In the genomic region with DNA sequence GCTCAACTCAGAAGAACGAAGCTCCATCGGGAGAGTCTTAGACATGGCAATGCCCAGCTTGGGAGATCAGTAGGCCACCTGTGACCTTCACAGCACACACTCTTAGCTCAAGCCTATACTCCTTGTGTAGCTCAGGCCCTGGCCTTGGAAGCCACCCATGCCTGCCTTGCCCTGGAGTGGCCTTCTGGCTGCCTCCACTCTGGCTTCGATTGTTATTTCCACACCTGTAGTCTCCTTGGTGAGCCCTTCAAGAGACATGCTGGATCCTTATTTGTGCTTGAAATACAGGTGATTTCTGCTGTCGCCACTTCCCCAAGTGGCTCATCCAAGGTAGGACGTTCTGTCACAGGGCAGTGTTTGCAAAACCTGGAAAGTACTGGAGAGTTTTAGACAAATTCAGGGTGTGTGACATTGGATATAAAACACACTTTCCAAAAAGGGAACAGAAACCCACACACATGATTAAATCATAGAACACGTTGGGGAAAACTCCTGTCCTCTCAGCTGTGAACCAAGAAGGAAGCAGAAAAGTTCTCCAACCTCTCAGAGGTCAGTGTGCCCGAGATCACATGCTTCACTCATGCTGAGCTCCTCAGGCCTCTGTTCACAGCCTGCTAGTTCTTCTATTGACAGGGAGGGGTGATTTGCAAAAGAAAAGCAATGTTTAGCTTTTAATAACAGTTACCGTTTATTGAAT, we compare ENCODE assay signal across 14 cellular contexts.
DNase-seq lines count a peak whose midpoint lies in the region; ATAC-seq and TF ChIP-seq lines count a peak whose summit lies in the region.
"Had no signal": no experiment of that assay in that cellular context is flagged by ENCODE, and none has a peak within 500 bp of the region (broad histone marks: within the 10 kb centered on the region; RNA-seq: fewer than 3 reads in every experiment).

No MANE protein-coding gene starts in this region.

- H3K4me3 Mint-ChIP-seq in naive thymus-derived CD4-positive, alpha-beta T cell = no peak overlapping the region
- H3K4me3 Mint-ChIP-seq: activated CD4-positive, alpha-beta memory T cell treated with anti-CD3 and anti-CD28 coated beads, Interleukin-2, amount 10 ng/mL, durations not matched to agents 7 days and 5 days; activated naive CD4-positive, alpha-beta T cell treated with anti-CD3 and anti-CD28 coated beads, Interleukin-2, amount 50 U/mL, for 24 hours; H9; nephron had no signal

- no peak for TF ChIP-seq CTCF in HL-60 (IDR thresholded peaks at IDR 0.05; ENCODE audit: insufficient read depth, low read length)

- no peaks in the 10 kb centered on the region for H3K4me1 ChIP-seq in naive thymus-derived CD4-positive, alpha-beta T cell (ENCODE audit: control insufficient read depth in 2 of 2, insufficient read depth in 2 of 2, low read length in 2 of 2)

- H3K27me3 ChIP-seq in HL-60 (ENCODE audit: insufficient read depth, poor library complexity, severe bottlenecking) = no peaks in the 10 kb centered on the region
- no peaks in the 10 kb centered on the region for H3K27me3 ChIP-seq in naive thymus-derived CD4-positive, alpha-beta T cell (ENCODE audit: control insufficient read depth in 2 of 2, insufficient read depth in 2 of 2, low read length in 2 of 2)

- H3K9me3 ChIP-seq in naive thymus-derived CD4-positive, alpha-beta T cell (ENCODE audit: control insufficient read depth in 2 of 3, low read length in 3 of 3) = no peaks in the 10 kb centered on the region

- no peaks in the 10 kb centered on the region for H3K36me3 ChIP-seq in naive thymus-derived CD4-positive, alpha-beta T cell (ENCODE audit: control insufficient read depth in 2 of 3, insufficient read depth in 3 of 3, low read length in 3 of 3)

- peaks cover 0 to 9% (median 4%) of the 10 kb centered on the region in 5 donors for H3K36me3 Mint-ChIP-seq in naive thymus-derived CD4-positive, alpha-beta T cell

- no peak overlapping the region for H3K4me3 ChIP-seq in HL-60 (replicated peaks; ENCODE audit: insufficient read depth, low read length)
- no peak overlapping the region for H3K4me3 ChIP-seq in naive thymus-derived CD4-positive, alpha-beta T cell (ENCODE audit: low read length)

- no peak overlapping the region for H3K27ac Mint-ChIP-seq in naive thymus-derived CD4-positive, alpha-beta T cell
- H3K27ac Mint-ChIP-seq: activated CD4-positive, alpha-beta memory T cell treated with anti-CD3 and anti-CD28 coated beads, Interleukin-2, amount 10 ng/mL, durations not matched to agents 7 days and 5 days; activated naive CD4-positive, alpha-beta T cell treated with anti-CD3 and anti-CD28 coated beads, Interleukin-2, amount 50 U/mL, for 24 hours; nephron had no signal

- H3K27ac ChIP-seq in HL-60 (replicated peaks) = no peak overlapping the region
- no peak overlapping the region for H3K27ac ChIP-seq in naive thymus-derived CD4-positive, alpha-beta T cell (ENCODE audit: low read depth, low read length)

- H3K4me1 Mint-ChIP-seq in naive thymus-derived CD4-positive, alpha-beta T cell = no peaks in the 10 kb centered on the region
- H3K4me1 Mint-ChIP-seq: activated CD4-positive, alpha-beta memory T cell treated with anti-CD3 and anti-CD28 coated beads, Interleukin-2, amount 10 ng/mL, durations not matched to agents 7 days and 5 days; activated naive CD4-positive, alpha-beta T cell treated with anti-CD3 and anti-CD28 coated beads, Interleukin-2, amount 50 U/mL, for 24 hours; nephron had no signal

- intact Hi-C loops in naive thymus-derived CD4-positive, alpha-beta T cell (cut with micrococcal nuclease) = no loop called here

- DNase-seq in HL-60 (ENCODE audit: low read depth in 1 of 2, low spot score in 1 of 2) (peak; percentile 11 to 31), Kasumi-1 (lab: John Stamatoyannopoulos, UW) (no peak), NCI-H146 treated with DMSO at 0.1 percent for 48 hours (lab: John Stamatoyannopoulos, UW; ENCODE audit: unreplicated experiment) (no peak), T-helper 1 cell (no peak)
- DNase-seq in naive thymus-derived CD4-positive, alpha-beta T cell = no peak
- no peak for DNase-seq in NK-92 treated with Interleukin-12 subunit alpha and Interleukin-12 subunit beta, amount 100 ng/mL, for 24 hours (lab: John Stamatoyannopoulos, UW)
- DNase-seq: activated CD4-positive, alpha-beta memory T cell treated with anti-CD3 and anti-CD28 coated beads, Interleukin-2, amount 10 ng/mL, durations not matched to agents 7 days and 5 days; NCI-H1105 treated with DMSO at 0.1 percent for 48 hours; NCI-H774 had no signal

- CTCF ChIA-PET in naive thymus-derived CD4-positive, alpha-beta T cell (lab: Charles Lee) = no interaction called here

- peaks cover 0 to 15% (median 5%) of the 10 kb centered on the region in 11 donors for H3K9me3 Mint-ChIP-seq in naive thymus-derived CD4-positive, alpha-beta T cell

- ATAC-seq in GM18511 (IDR thresholded peaks at IDR 0.05; ENCODE audit: unreplicated experiment) (peak; percentile 87), GM21576 (IDR thresholded peaks at IDR 0.05; ENCODE audit: unreplicated experiment) (peak; percentile 71)
- ATAC-seq in naive thymus-derived CD4-positive, alpha-beta T cell = peak; percentile 67

- H3K27me3 Mint-ChIP-seq in naive thymus-derived CD4-positive, alpha-beta T cell = peaks cover 0 to 3% (median 0%) of the 10 kb centered on the region in 5 donors
- H3K27me3 Mint-ChIP-seq: activated CD4-positive, alpha-beta memory T cell treated with anti-CD3 and anti-CD28 coated beads, Interleukin-2, amount 10 ng/mL, durations not matched to agents 7 days and 5 days; activated naive CD4-positive, alpha-beta T cell treated with anti-CD3 and anti-CD28 coated beads, Interleukin-2, amount 50 U/mL, for 24 hours had no signal

- POLR2A ChIA-PET in naive thymus-derived CD4-positive, alpha-beta T cell (lab: Charles Lee) = no interaction called here

Comparison
In these comparisons a context has a peak if more than half of its experiments do, and no peak if none do; other contexts are left out.
1. DNase-seq: peak in HL-60 (2 of 2); none in naive thymus-derived CD4-positive, alpha-beta T cell (0 of 9), NK-92 treated with Interleukin-12 subunit alpha and Interleukin-12 subunit beta, amount 100 ng/mL, for 24 hours (single experiment), Kasumi-1 (0 of 2), NCI-H146 treated with DMSO at 0.1 percent for 48 hours (single experiment) and T-helper 1 cell (0 of 5).
2. Peak in every context shown above with its lines, with median percentiles within 50 percentile points of each other: ATAC-seq.